ENCODE assay signal across 8 cellular contexts in the genomic region with DNA sequence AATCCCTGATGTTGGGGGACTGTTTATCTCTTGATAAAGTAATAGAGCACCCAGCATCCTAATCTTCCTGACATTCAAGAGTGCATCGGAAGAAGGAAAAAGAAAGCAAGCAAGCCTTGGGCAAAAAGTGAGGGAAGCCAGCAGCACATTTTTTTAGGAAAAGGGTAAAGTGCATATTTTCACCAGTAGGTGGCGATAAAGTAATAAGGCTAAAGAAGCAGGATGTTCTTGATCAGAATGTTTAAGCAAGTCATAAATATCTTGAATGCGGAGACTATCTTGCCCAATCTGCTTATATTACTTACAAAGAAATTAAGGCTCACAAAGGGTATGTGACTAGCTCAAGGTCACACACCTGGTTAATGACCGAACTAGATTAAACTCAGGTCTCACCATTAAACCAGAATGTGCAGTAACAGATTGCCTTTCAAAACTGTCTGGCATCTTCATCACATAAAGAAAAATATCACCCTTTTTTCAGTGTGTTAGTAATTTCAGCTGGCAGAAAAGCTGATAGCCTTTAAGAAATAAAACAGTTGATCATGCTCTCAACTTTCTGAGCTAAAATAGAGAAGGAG.
DNase-seq lines count a peak whose midpoint lies in the region; ATAC-seq, FAIRE-seq and TF ChIP-seq lines count a peak whose summit lies in the region.

No MANE protein-coding gene starts in this region.

- no peaks in the 10 kb centered on the region for H3K9me1 ChIP-seq in endothelial cell of umbilical vein (replicated peaks; ENCODE audit: control insufficient read depth, extremely low read depth, insufficient read depth, low read length)

- H3K79me2 ChIP-seq in endothelial cell of umbilical vein (ENCODE audit: control insufficient read depth, insufficient read depth, low read length): no peaks in the 10 kb centered on the region

- BruUV-seq in endothelial cell of umbilical vein (replicated peaks; lab: Mats Ljungman, UMichigan): no TSS peak

- POLR2A ChIA-PET in endothelial cell of umbilical vein (lab: Charles Lee): no interaction called here

- H2AFZ ChIP-seq in endothelial cell of umbilical vein (ENCODE audit: low read depth, low read length): peak overlapping the region; percentile 35

- dilution Hi-C loops in endothelial cell of umbilical vein (cut with MboI; ENCODE audit: extremely low pct_ligation_motif_present, low sequenced_read_pairs): no loop called here

- peaks cover 0 to 13% of the 10 kb centered on the region in 2 experiments for H3K27me3 ChIP-seq in endothelial cell of umbilical vein (ENCODE audit: control insufficient read depth in 2 of 2, insufficient read depth in 2 of 2, low read length in 2 of 2)

- H4K20me1 ChIP-seq in endothelial cell of umbilical vein (replicated peaks; ENCODE audit: control insufficient read depth, extremely low read depth, insufficient read depth, low read length): no peaks in the 10 kb centered on the region

- no peaks in the 10 kb centered on the region for H3K9me3 ChIP-seq in endothelial cell of umbilical vein (replicated peaks; ENCODE audit: control insufficient read depth, insufficient read depth, low read length)

- no peak overlapping the region for H3K4me3 ChIP-seq in endothelial cell of umbilical vein (replicated peaks in 1 of 3; ENCODE audit: insufficient read depth in 1 of 3, low read depth in 1 of 3, low read length in 3 of 3)

- CTCF ChIA-PET in endothelial cell of umbilical vein (lab: Charles Lee): interaction anchor here (0.6 kb wide), 1 partner anchor 12 kb away, joined by 5 read pairs; no protein-coding TSS in a partner anchor

- intact Hi-C loops in endothelial cell of umbilical vein (cut with micrococcal nuclease): loop anchor here (1.0 to 10.0 kb wide), 5 partner anchors 138 to 808 kb away; no protein-coding TSS in a partner anchor

- H3K4me2 ChIP-seq in endothelial cell of umbilical vein (ENCODE audit: insufficient read depth, low read length): no peak overlapping the region

- H3K27ac ChIP-seq in endothelial cell of umbilical vein (ENCODE audit: insufficient read depth, low read depth, low read length): no peak overlapping the region

- ATAC-seq in GM18511 (IDR thresholded peaks at IDR 0.05; ENCODE audit: unreplicated experiment) (peak; percentile 59), GM18873 (IDR thresholded peaks at IDR 0.05; ENCODE audit: low FRiP score, unreplicated experiment) (no peak)

- TF ChIP-seq POLR2A in endothelial cell of umbilical vein (IDR thresholded peaks at IDR 0.05; ENCODE audit: low read depth, low read length): no peak

- no peak overlapping the region for H3K9ac ChIP-seq in endothelial cell of umbilical vein (replicated peaks; ENCODE audit: extremely low read depth, insufficient read depth, low read length)

- H3K36me3 ChIP-seq in endothelial cell of umbilical vein (ENCODE audit: control insufficient read depth in 2 of 2, extremely low read depth in 1 of 2, insufficient read depth in 2 of 2, low read length in 2 of 2): no peaks in the 10 kb centered on the region

- DNase-seq in CD1c-positive myeloid dendritic cell (ENCODE audit: extremely low spot score): peak; percentile 59
- peak; percentile 13 for DNase-seq in KG1 (lab: John Stamatoyannopoulos, UW)
- peak; percentile 38 for DNase-seq in RCC 7860 (ENCODE audit: low spot score)
- peak; percentile 67 for DNase-seq in endothelial cell of umbilical vein (ENCODE audit: low read depth, low spot score)
- peak; percentile 66 for DNase-seq in myocyte (ENCODE audit: low read depth)
- no peak for DNase-seq in activated effector memory CD4-positive, alpha-beta T cell treated with Interleukin-2 at 50 U/mL for 16 hours

- TF ChIP-seq CTCF in endothelial cell of umbilical vein (IDR thresholded peaks at IDR 0.05; ENCODE audit: extremely low read depth in 1 of 2, insufficient read depth in 1 of 2, low read depth in 1 of 2, low read length in 2 of 2): peak; percentile 50 to 58

- H3K4me1 ChIP-seq in endothelial cell of umbilical vein (ENCODE audit: control insufficient read depth, extremely low read depth, insufficient read depth, low read length): no peaks in the 10 kb centered on the region

- FAIRE-seq in RCC 7860 (lab: Jason Lieb, UNC) (peak; percentile 52), endothelial cell of umbilical vein (lab: Jason Lieb, UNC) (peak; percentile 93)

TF ChIP-seq in endothelial cell of umbilical vein, 7 proteins besides CTCF, POLR2A, EP300 and RAD21:
- TF ChIP-seq JUN (IDR thresholded peaks at IDR 0.05; ENCODE audit: borderline replicate concordance, insufficient read depth, insufficient read length, low read depth) (no peak), POLR2AphosphoS5 (IDR thresholded peaks at IDR 0.05; ENCODE audit: insufficient read depth, low read depth, low read length) (no peak), FOS (IDR thresholded peaks at IDR 0.05; ENCODE audit: borderline replicate concordance, insufficient read depth, low read length) (no peak), MYC (IDR thresholded peaks at IDR 0.05; ENCODE audit: low read depth, low read length) (no peak), EZH2 (IDR thresholded peaks at IDR 0.05; ENCODE audit: borderline replicate concordance, low read depth, low read length, severe bottlenecking) (no peak), GATA2 (IDR thresholded peaks at IDR 0.05; ENCODE audit: insufficient read depth, insufficient read length, low read depth, low read length) (no peak)
- TF ChIP-seq, protein P1, sequence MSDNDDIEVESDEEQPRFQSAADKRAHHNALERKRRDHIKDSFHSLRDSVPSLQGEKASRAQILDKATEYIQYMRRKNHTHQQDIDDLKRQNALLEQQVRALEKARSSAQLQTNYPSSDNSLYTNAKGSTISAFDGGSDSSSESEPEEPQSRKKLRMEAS (IDR thresholded peaks at IDR 0.05; ENCODE audit: insufficient read depth, insufficient read length): no peak
